8 cellular contexts compared by ENCODE assay signal in genomic region chr13:33678906-33679657, GRCh38.
DNase-seq lines count a peak whose midpoint lies in the region; ATAC-seq and TF ChIP-seq lines count a peak whose summit lies in the region.

No MANE protein-coding gene starts in this region.

- H3K36me3 Mint-ChIP-seq in activated B cell treated with CpG ODN at 0.5 μM for 24 hours (ENCODE audit: low read depth): no peaks in the 10 kb centered on the region

- TF ChIP-seq CTCF in activated B cell treated with CpG ODN at 0.5 μM for 24 hours (IDR thresholded peaks at IDR 0.05): no peak

- H3K9me3 ChIP-seq in mucosa of rectum (ENCODE audit: control insufficient read depth in 2 of 2, low read length in 2 of 2): no peaks in the 10 kb centered on the region

- H3K27ac ChIP-seq in mucosa of rectum (ENCODE audit: low read depth in 2 of 2, low read length in 2 of 2): peak overlapping the region; percentile 59 to 62

- H3K4me3 Mint-ChIP-seq in activated B cell treated with CpG ODN at 0.5 μM for 24 hours: peak overlapping the region; percentile 74

- CTCF ChIA-PET in activated B cell treated with CpG ODN at 0.5 μM for 24 hours (lab: Charles Lee): no interaction called here

- no peaks in the 10 kb centered on the region for H3K27me3 ChIP-seq in mucosa of rectum (ENCODE audit: control insufficient read depth in 2 of 2, insufficient read depth in 2 of 2, low read length in 2 of 2)

- peaks cover 12% of the 10 kb centered on the region for H3K4me1 Mint-ChIP-seq in activated B cell treated with CpG ODN at 0.5 μM for 24 hours

- intact Hi-C loops in activated B cell treated with CpG ODN at 0.5 μM for 24 hours (cut with micrococcal nuclease): loop anchor here (1.0 to 2.0 kb wide), 3 partner anchors 50 to 139 kb away; partner anchors contain the start of gene RFC3

- no peaks in the 10 kb centered on the region for H3K27me3 Mint-ChIP-seq in activated B cell treated with CpG ODN at 0.5 μM for 24 hours

- peak; percentile 91 for ATAC-seq in GM19397 (IDR thresholded peaks at IDR 0.05; ENCODE audit: unreplicated experiment)
- ATAC-seq in HG03520 (IDR thresholded peaks at IDR 0.05; ENCODE audit: unreplicated experiment): peak; percentile 92
- ATAC-seq in activated B cell treated with CpG ODN at 0.5 μM for 24 hours (ENCODE audit: low read depth): peak; percentile 94
- ATAC-seq in stimulated activated naive CD8-positive, alpha-beta T cell treated with anti-CD3 and anti-CD28 coated beads, Interleukin-15, Interleukin-2, amounts not matched to agents 100 U/mL and 50 U/mL, for 24 hours: peak; percentile 90

- DNase-seq in C1 segment of cervical spinal cord (lab: John Stamatoyannopoulos, UW): peak in 8 of 14 donors; percentile 2 to 67 (median 10)
- DNase-seq in activated B cell treated with CpG ODN at 0.5 μM for 24 hours: peak; percentile 45
- DNase-seq in dermis microvascular lymphatic vessel endothelial cell (ENCODE audit: low read depth in 2 of 2): peak; percentile 95 to 97
- DNase-seq in stimulated activated naive CD8-positive, alpha-beta T cell treated with anti-CD3 and anti-CD28 coated beads, Interleukin-15, Interleukin-2, amounts not matched to agents 100 U/mL and 50 U/mL, for 24 hours: peak; percentile 73
- no peak for DNase-seq in DMS153 treated with DMSO at 0.1 percent for 48 hours (lab: John Stamatoyannopoulos, UW; ENCODE audit: unreplicated experiment)

- peak overlapping the region in 1 of 2 donors; percentile 33 for H3K9ac ChIP-seq in mucosa of rectum (ENCODE audit: low read depth in 1 of 2, low read length in 2 of 2)

- H3K4me1 ChIP-seq in mucosa of rectum (ENCODE audit: control insufficient read depth in 2 of 2, insufficient read depth in 2 of 2, low read length in 2 of 2): peaks cover 0 to 22% of the 10 kb centered on the region in 2 donors

- H3K36me3 ChIP-seq in mucosa of rectum (ENCODE audit: control insufficient read depth in 2 of 2, insufficient read depth in 2 of 2, low read length in 2 of 2): no peaks in the 10 kb centered on the region

- H3K27ac Mint-ChIP-seq in activated B cell treated with CpG ODN at 0.5 μM for 24 hours: peak overlapping the region; percentile 74

- no peaks in the 10 kb centered on the region for H3K9me3 Mint-ChIP-seq in activated B cell treated with CpG ODN at 0.5 μM for 24 hours

- H3K4me3 ChIP-seq in mucosa of rectum (ENCODE audit: low read length in 2 of 2): peak overlapping the region; percentile 13 to 42

- POLR2A ChIA-PET in activated B cell treated with CpG ODN at 0.5 μM for 24 hours (lab: Charles Lee): interaction anchor here (2.0 kb wide), 1 partner anchor 136 kb away, joined by 12 read pairs; no protein-coding TSS in a partner anchor
